Comparison of ENCODE assay signal across 8 cellular contexts in the genomic region with DNA sequence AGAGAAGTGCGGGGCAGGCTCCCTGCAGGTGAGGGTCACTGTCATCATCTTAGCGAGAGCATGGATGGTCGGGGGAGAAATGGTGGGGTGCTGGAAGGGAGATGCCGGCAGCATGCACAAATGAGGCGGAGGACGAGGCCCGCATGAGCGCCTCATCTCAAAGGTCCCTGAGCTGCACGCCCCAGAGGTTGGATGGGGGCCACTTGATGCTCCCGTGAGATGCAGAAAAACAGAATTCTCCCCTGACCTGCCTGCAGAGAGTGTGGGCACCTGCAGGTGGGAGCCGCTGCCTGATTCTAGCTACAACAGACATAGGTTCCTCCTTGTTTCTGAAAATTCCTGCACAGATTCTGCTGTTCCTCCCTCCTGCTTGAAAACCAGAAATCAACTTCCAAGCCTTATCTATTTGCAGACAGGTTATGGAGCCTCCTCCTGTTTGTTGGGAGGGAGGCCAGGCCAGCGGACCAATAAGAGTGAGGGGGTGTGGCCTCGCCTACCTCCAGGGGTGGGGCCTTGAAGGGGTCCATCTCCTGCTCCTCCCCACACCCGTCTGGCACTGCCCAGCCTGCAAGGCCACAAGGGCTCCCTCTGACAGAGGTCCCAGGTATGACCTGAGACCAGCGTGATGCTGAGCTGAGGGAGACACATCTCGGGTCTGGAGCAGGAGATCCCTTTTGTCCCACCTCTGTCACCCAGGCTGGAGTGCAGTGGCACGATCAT.
A peak's percentile ranks its signal among the peaks of the same experiment; 100 is the strongest.
DNase-seq lines count a peak whose midpoint lies in the region; ATAC-seq and TF ChIP-seq lines count a peak whose summit lies in the region.

No MANE protein-coding gene starts in this region.

- peaks cover 4 to 6% of the 10 kb centered on the region in 2 experiments for H3K9me3 Mint-ChIP-seq in H9
- no peaks in the 10 kb centered on the region for H3K9me3 Mint-ChIP-seq in stimulated activated naive CD8-positive, alpha-beta T cell treated with anti-CD3 and anti-CD28 coated beads, Interleukin-15, amount 100 ng/mL, for 72 hours

- no peak overlapping the region for H4K91ac ChIP-seq in H9 (ENCODE audit: insufficient read length, low read depth, low read length)

- H3K27ac Mint-ChIP-seq in H9 = peak overlapping the region; percentile 67 to 86 (median 69); a peak in 5 of 7 replicates
- peak overlapping the region in 1 of 2 donors; percentile 92 for H3K27ac Mint-ChIP-seq in stimulated activated naive CD8-positive, alpha-beta T cell treated with anti-CD3 and anti-CD28 coated beads, Interleukin-15, amount 100 ng/mL, for 72 hours

- H2BK12ac ChIP-seq in H9 (ENCODE audit: insufficient read length, low read depth, low read length) = no peak overlapping the region

- no peaks in the 10 kb centered on the region for H3K27me3 Mint-ChIP-seq in H9 (ENCODE audit: low read depth)
- H3K27me3 Mint-ChIP-seq in stimulated activated naive CD8-positive, alpha-beta T cell treated with anti-CD3 and anti-CD28 coated beads, Interleukin-15, amount 100 ng/mL, for 72 hours = no peaks in the 10 kb centered on the region

- H2BK5ac ChIP-seq in H9 (ENCODE audit: insufficient read length, low read length) = no peak overlapping the region

- no peak overlapping the region for H2BK120ac ChIP-seq in H9 (ENCODE audit: low read depth, low read length, poor library complexity, severe bottlenecking)

- H3K14ac ChIP-seq in H9 (ENCODE audit: insufficient read depth, low read length) = no peak overlapping the region

- peaks cover 5% of the 10 kb centered on the region for H4K20me1 ChIP-seq in H9 (ENCODE audit: control insufficient read depth, insufficient read depth, insufficient read length)

- H3K4ac ChIP-seq in H9 (ENCODE audit: low read depth, low read length) = no peak overlapping the region

- H3K36me3 Mint-ChIP-seq in H9 (ENCODE audit: insufficient read depth in 1 of 3, low read depth in 3 of 3) = peaks cover 34 to 71% (median 56%) of the 10 kb centered on the region in 3 experiments

- no peaks in the 10 kb centered on the region for H3K23me2 ChIP-seq in H9 (ENCODE audit: insufficient read length, low read depth, low read length, poor library complexity, severe bottlenecking)

- peaks cover 18 to 30% of the 10 kb centered on the region in 2 experiments for H3K4me1 Mint-ChIP-seq in H9
- H3K4me1 Mint-ChIP-seq in stimulated activated naive CD8-positive, alpha-beta T cell treated with anti-CD3 and anti-CD28 coated beads, Interleukin-15, amount 100 ng/mL, for 72 hours = peaks cover 20% of the 10 kb centered on the region

- DNase-seq in A172 (ENCODE audit: low spot score) (peak; percentile 60), ELR (ENCODE audit: low read depth) (peak; percentile 51), H9 (peak; percentile 94), NCI-H526 treated with DMSO at 0.1 percent for 48 hours (lab: John Stamatoyannopoulos, UW) (peak; percentile 4), cerebellar cortex (ENCODE audit: low spot score) (peak; percentile 92), hepatic stellate cell (ENCODE audit: low spot score) (no peak)
- peak in 1 of 2 donors; percentile 22 for DNase-seq in stimulated activated naive CD8-positive, alpha-beta T cell treated with anti-CD3 and anti-CD28 coated beads, Interleukin-15, amount 100 ng/mL, for 72 hours

- no peak overlapping the region for H3K4me3 Mint-ChIP-seq in H9
- no peak overlapping the region for H3K4me3 Mint-ChIP-seq in stimulated activated naive CD8-positive, alpha-beta T cell treated with anti-CD3 and anti-CD28 coated beads, Interleukin-15, amount 100 ng/mL, for 72 hours

- no peaks in the 10 kb centered on the region for H3K9me3 ChIP-seq in H9 (ENCODE audit: control insufficient read depth, low read depth, low read length)

- H2AK5ac ChIP-seq in H9 (ENCODE audit: insufficient read length, low read length) = no peak overlapping the region

- peak; percentile 73 for ATAC-seq in stimulated activated naive CD8-positive, alpha-beta T cell treated with anti-CD3 and anti-CD28 coated beads, Interleukin-15, amount 100 ng/mL, for 72 hours
- ATAC-seq in HG03520 (IDR thresholded peaks at IDR 0.05; ENCODE audit: unreplicated experiment) = no peak

- H3K9ac ChIP-seq in H9 (ENCODE audit: extremely low read depth, insufficient read length, low read length) = no peak overlapping the region

- no peaks in the 10 kb centered on the region for H3K79me1 ChIP-seq in H9 (ENCODE audit: insufficient read depth, low read depth, low read length, poor library complexity, severe bottlenecking)

- no peak overlapping the region for H3K56ac ChIP-seq in H9 (ENCODE audit: insufficient read length, low read depth, low read length)

- H3K79me2 ChIP-seq in H9 (ENCODE audit: insufficient read depth, low read length) = no peaks in the 10 kb centered on the region

- H3T11ph ChIP-seq in H9 (ENCODE audit: low read length) = no peak overlapping the region

- no peaks in the 10 kb centered on the region for H3K4me1 ChIP-seq in H9 (ENCODE audit: insufficient read depth, low read length)

- no peak overlapping the region for H3K23ac ChIP-seq in H9 (ENCODE audit: insufficient read length, low read depth, low read length)

- H3K27me3 ChIP-seq in H9 (ENCODE audit: insufficient read depth, low read length) = no peaks in the 10 kb centered on the region

- no peak overlapping the region for H2BK20ac ChIP-seq in H9 (ENCODE audit: low read depth, low read length, poor library complexity, severe bottlenecking)

- H2BK15ac ChIP-seq in H9 (ENCODE audit: low read depth, low read length) = no peak overlapping the region

- H2AFZ ChIP-seq in H9 (ENCODE audit: low read length) = no peak overlapping the region

- no peak overlapping the region for H4K5ac ChIP-seq in H9 (ENCODE audit: insufficient read length, low read depth, low read length)

- TF ChIP-seq CTCF in H9 (conservative IDR thresholded peaks at IDR 0.05) = peak; percentile 20; the same call in 2 of the 3 replicates

- H3K18ac ChIP-seq in H9 (ENCODE audit: insufficient read length, low read depth, low read length) = no peak overlapping the region

- no CpG with 5 or more reads among the region's 17 CpGs for WGBS in H9 (ENCODE audit: extremely low coverage, insufficient read length, low lambda C conversion rate)

- no peak overlapping the region for H3K4me2 ChIP-seq in H9 (ENCODE audit: insufficient read depth, insufficient read length, low read length)

- H3K27ac ChIP-seq in H9 (ENCODE audit: insufficient read length, low read depth, low read length) = no peak overlapping the region

- no peak overlapping the region for H4K8ac ChIP-seq in H9 (replicated peaks; ENCODE audit: insufficient read length, low read depth, low read length)
